8 cellular contexts compared by ENCODE assay signal in the genomic region with DNA sequence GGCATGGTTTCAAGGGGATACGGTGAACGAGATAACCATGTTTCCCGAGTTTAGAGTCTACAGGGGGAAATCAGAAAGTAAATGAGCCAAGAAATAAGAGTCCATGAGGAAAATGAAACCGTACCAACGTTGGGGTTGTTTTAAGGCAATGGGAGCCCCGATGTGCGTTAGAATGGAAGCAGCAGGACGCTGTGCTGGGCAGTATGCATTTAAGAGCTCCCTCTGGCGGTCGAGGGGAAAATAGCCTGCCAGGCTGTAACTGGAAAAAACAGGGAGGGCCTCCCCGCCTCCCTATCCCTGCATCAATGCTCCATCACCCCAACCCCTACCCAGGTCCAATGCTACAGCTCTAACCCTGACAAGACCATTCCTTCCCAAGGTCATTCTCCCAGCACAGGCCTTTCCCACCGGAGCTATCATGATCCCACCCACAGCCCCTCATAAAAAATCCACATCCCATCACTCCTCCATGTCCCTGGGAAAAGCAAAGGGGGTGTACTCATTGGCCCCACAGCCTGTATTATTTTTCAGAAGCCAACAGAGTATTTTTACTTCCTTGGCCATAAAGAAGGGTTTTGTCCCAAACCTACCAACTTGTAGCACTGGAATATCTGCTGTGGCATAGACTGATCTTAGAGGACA.
DNase-seq lines count a peak whose midpoint lies in the region; ATAC-seq, FAIRE-seq and TF ChIP-seq lines count a peak whose summit lies in the region.

No MANE protein-coding gene starts in this region.

- H3K4me1 Mint-ChIP-seq in activated CD8-positive, alpha-beta T cell treated with anti-CD3 and anti-CD28 coated beads, Interleukin-2, amount 10 ng/mL, durations not matched to agents 7 days and 5 days (ENCODE audit: low read depth): no peaks in the 10 kb centered on the region
- no peaks in the 10 kb centered on the region for H3K4me1 Mint-ChIP-seq in activated T-helper 17 cell treated with anti-CD3 and anti-CD28 coated beads, Interleukin-2, amount 50 U/mL, for 72 hours

- ATAC-seq in activated CD8-positive, alpha-beta T cell treated with anti-CD3 and anti-CD28 coated beads, Interleukin-2, amount 10 ng/mL, durations not matched to agents 7 days and 5 days: no peak
- ATAC-seq in activated T-helper 17 cell treated with anti-CD3 and anti-CD28 coated beads, Interleukin-2, amount 50 U/mL, for 72 hours (replicated peaks): no peak
- ATAC-seq in GM21526 (IDR thresholded peaks at IDR 0.05; ENCODE audit: low FRiP score, unreplicated experiment): no peak

- POLR2A ChIA-PET in AG04449 (lab: Yijun Ruan, JAX): no interaction called here
- POLR2A ChIA-PET in activated CD8-positive, alpha-beta T cell treated with anti-CD3 and anti-CD28 coated beads, Interleukin-2, amount 10 ng/mL, durations not matched to agents 7 days and 5 days (lab: Charles Lee): no interaction called here

- no peak for DNase-seq in AG04449 (ENCODE audit: low read depth, low spot score)
- DNase-seq in GM12892 (ENCODE audit: insufficient read length): peak; percentile 29
- peak; percentile 36 for DNase-seq in NCI-H2171 (lab: John Stamatoyannopoulos, UW)
- peak; percentile 58 for DNase-seq in activated CD8-positive, alpha-beta T cell treated with anti-CD3 and anti-CD28 coated beads, Interleukin-2, amount 10 ng/mL, durations not matched to agents 7 days and 5 days
- DNase-seq in foreskin melanocyte: peak; percentile 3
- DNase-seq in pons (ENCODE audit: low spot score): peak; percentile 16

- no peak overlapping the region for H3K4me3 ChIP-seq in AG04449 (ENCODE audit: low read depth, low read length)

- CTCF ChIA-PET in AG04449 (lab: Yijun Ruan, JAX): interaction anchor here (0.6 to 8.7 kb wide), 37 partner anchors 8 to 374 kb away, joined by 3 to 131 read pairs (median 5); no protein-coding TSS in a partner anchor
- CTCF ChIA-PET in activated CD8-positive, alpha-beta T cell treated with anti-CD3 and anti-CD28 coated beads, Interleukin-2, amount 10 ng/mL, durations not matched to agents 7 days and 5 days (lab: Charles Lee): interaction anchor here (0.9 to 4.9 kb wide), 10 partner anchors 10 to 375 kb away, joined by 3 to 46 read pairs (median 3); no protein-coding TSS in a partner anchor

- peak; percentile 9 for FAIRE-seq in GM12892 (lab: Jason Lieb, UNC)

- no peak overlapping the region for H3K4me3 Mint-ChIP-seq in activated CD8-positive, alpha-beta T cell treated with anti-CD3 and anti-CD28 coated beads, Interleukin-2, amount 10 ng/mL, durations not matched to agents 7 days and 5 days
- H3K4me3 Mint-ChIP-seq in activated T-helper 17 cell treated with anti-CD3 and anti-CD28 coated beads, Interleukin-2, amount 50 U/mL, for 72 hours: no peak overlapping the region

- H3K27ac Mint-ChIP-seq in activated CD8-positive, alpha-beta T cell treated with anti-CD3 and anti-CD28 coated beads, Interleukin-2, amount 10 ng/mL, durations not matched to agents 7 days and 5 days: no peak overlapping the region
- H3K27ac Mint-ChIP-seq in activated T-helper 17 cell treated with anti-CD3 and anti-CD28 coated beads, Interleukin-2, amount 50 U/mL, for 72 hours: no peak overlapping the region

- H3K36me3 Mint-ChIP-seq in activated CD8-positive, alpha-beta T cell treated with anti-CD3 and anti-CD28 coated beads, Interleukin-2, amount 10 ng/mL, durations not matched to agents 7 days and 5 days (ENCODE audit: low read depth): no peaks in the 10 kb centered on the region
- H3K36me3 Mint-ChIP-seq in activated T-helper 17 cell treated with anti-CD3 and anti-CD28 coated beads, Interleukin-2, amount 50 U/mL, for 72 hours (ENCODE audit: low read depth): no peaks in the 10 kb centered on the region

- no peak for TF ChIP-seq POLR2A in GM12892 (IDR thresholded peaks at IDR 0.05; ENCODE audit: low read depth, low read length)

- no peaks in the 10 kb centered on the region for H3K9me3 Mint-ChIP-seq in activated CD8-positive, alpha-beta T cell treated with anti-CD3 and anti-CD28 coated beads, Interleukin-2, amount 10 ng/mL, durations not matched to agents 7 days and 5 days (ENCODE audit: insufficient read depth)
- peaks cover 6% of the 10 kb centered on the region for H3K9me3 Mint-ChIP-seq in activated T-helper 17 cell treated with anti-CD3 and anti-CD28 coated beads, Interleukin-2, amount 50 U/mL, for 72 hours

- TF ChIP-seq CTCF in AG04449 (IDR thresholded peaks at IDR 0.05; ENCODE audit: insufficient read depth, low read length, missing control alignments): peak; percentile 77

- no peaks in the 10 kb centered on the region for H3K27me3 Mint-ChIP-seq in activated CD8-positive, alpha-beta T cell treated with anti-CD3 and anti-CD28 coated beads, Interleukin-2, amount 10 ng/mL, durations not matched to agents 7 days and 5 days (ENCODE audit: low read depth)
- peaks cover 6% of the 10 kb centered on the region for H3K27me3 Mint-ChIP-seq in activated T-helper 17 cell treated with anti-CD3 and anti-CD28 coated beads, Interleukin-2, amount 50 U/mL, for 72 hours
